ENCODE assay signal across 19 cellular contexts in the genomic region with DNA sequence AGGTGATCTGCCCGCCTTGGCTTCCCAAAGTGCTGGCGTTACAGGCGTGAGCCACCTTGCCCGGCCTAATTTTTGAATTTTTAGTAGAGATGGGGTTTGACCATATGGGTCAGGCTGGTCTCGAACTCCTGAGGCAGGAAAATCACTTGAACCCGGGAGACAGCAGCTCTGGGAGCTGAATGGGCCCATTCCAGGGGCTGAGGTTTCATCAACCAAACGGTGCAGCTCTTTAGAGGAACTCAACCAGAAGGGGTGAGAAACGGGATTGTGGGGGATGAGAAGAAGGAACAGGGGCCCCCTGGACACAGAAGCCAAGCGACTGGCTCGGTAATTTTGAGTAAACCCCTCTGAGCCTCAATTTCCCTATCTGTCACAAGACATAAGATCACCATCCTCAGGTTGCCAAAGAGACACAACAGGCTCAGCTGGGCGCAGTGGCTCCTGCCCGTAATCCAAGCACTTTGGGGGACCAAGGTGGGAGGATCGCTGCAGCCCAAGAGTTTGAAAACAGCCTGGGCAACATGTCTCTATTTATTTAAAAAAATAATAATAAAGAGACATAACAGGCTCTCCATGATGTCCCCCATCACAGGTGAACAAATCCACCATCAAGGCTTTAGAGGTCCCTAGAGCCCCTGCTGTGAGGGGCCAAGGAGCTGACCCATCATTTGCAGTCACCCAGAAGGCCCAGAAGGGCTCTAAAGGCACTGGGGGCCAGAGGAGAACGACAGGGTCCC. TPM values are rescaled to one million over a fixed set of nuclear protein-coding genes. Genes with fewer than 3 reads are reported as not detected.
DNase-seq lines count a peak whose midpoint lies in the region; ATAC-seq, FAIRE-seq and TF ChIP-seq lines count a peak whose summit lies in the region.
"Had no signal": no experiment of that assay in that cellular context is flagged by ENCODE, and none has a peak within 500 bp of the region (broad histone marks: within the 10 kb centered on the region; RNA-seq: fewer than 3 reads in every experiment).

No MANE protein-coding gene starts in this region.

- no peaks in the 10 kb centered on the region for H3K9me3 ChIP-seq in CD8-positive, alpha-beta memory T cell (ENCODE audit: low read length)
- no peaks in the 10 kb centered on the region for H3K9me3 ChIP-seq in HepG2 (ENCODE audit: low read length)
- no peaks in the 10 kb centered on the region for H3K9me3 ChIP-seq in stomach smooth muscle (ENCODE audit: control insufficient read depth in 2 of 2, low read length in 2 of 2)
- H3K9me3 ChIP-seq: pancreas had no signal

- H3K27ac ChIP-seq in CD8-positive, alpha-beta memory T cell (ENCODE audit: low read depth, low read length), result no peak overlapping the region
- H3K27ac ChIP-seq in HepG2 (ENCODE audit: extremely low read length, insufficient read depth, low read length), result peak overlapping the region; percentile 73
- H3K27ac ChIP-seq in stomach smooth muscle (ENCODE audit: low read length), result peak overlapping the region; percentile 80

- H3K36me3 ChIP-seq in CD8-positive, alpha-beta memory T cell (ENCODE audit: insufficient read depth, low read length), result peaks cover 8% of the 10 kb centered on the region
- H3K36me3 ChIP-seq in HepG2 (replicated peaks in 1 of 2; ENCODE audit: control insufficient read depth in 1 of 2, insufficient read depth in 2 of 2, low read length in 2 of 2) (peaks cover under 1 to 6% of the 10 kb centered on the region in 2 experiments; a peak in 4 of 5 replicates), stomach smooth muscle (ENCODE audit: control insufficient read depth in 2 of 2, insufficient read depth in 2 of 2, low read length in 2 of 2) (peaks cover 2 to 6% of the 10 kb centered on the region in 2 donors)

- H3K36me3 Mint-ChIP-seq in CD8-positive, alpha-beta memory T cell, result peaks cover 0 to 33% (median 2%) of the 10 kb centered on the region in 3 donors
- peaks cover 19% of the 10 kb centered on the region for H3K36me3 Mint-ChIP-seq in activated naive CD8-positive, alpha-beta T cell treated with anti-CD3 and anti-CD28 coated beads for 36 hours

- H3K4me3 Mint-ChIP-seq in CD8-positive, alpha-beta memory T cell, result peak overlapping the region in 4 of 7 donors; percentile 41 to 88 (median 68)
- no peak overlapping the region for H3K4me3 Mint-ChIP-seq in activated naive CD8-positive, alpha-beta T cell treated with anti-CD3 and anti-CD28 coated beads for 36 hours
- H3K4me3 Mint-ChIP-seq: endodermal cell, mesothelial cell of epicardium had no signal

- peaks cover 22% of the 10 kb centered on the region for H4K20me1 ChIP-seq in HepG2 (ENCODE audit: insufficient read depth, low read length)

- peaks cover 20 to 40% (median 29%) of the 10 kb centered on the region in 3 donors for H3K4me1 Mint-ChIP-seq in CD8-positive, alpha-beta memory T cell
- peaks cover 28% of the 10 kb centered on the region for H3K4me1 Mint-ChIP-seq in activated naive CD8-positive, alpha-beta T cell treated with anti-CD3 and anti-CD28 coated beads for 36 hours

- no peak for TF ChIP-seq RAD21 in HepG2 (CRISPR knock-in tag; IDR thresholded peaks at IDR 0.05)

- no peaks in the 10 kb centered on the region for H3K27me3 ChIP-seq in CD8-positive, alpha-beta memory T cell (ENCODE audit: insufficient read depth, low read length, poor library complexity, severe bottlenecking)
- H3K27me3 ChIP-seq in HepG2 (ENCODE audit: control insufficient read depth in 1 of 2, insufficient read depth in 2 of 2, low read length in 2 of 2) (no peaks in the 10 kb centered on the region), stomach smooth muscle (ENCODE audit: control insufficient read depth in 1 of 2, insufficient read depth in 2 of 2, low read length in 2 of 2) (no peaks in the 10 kb centered on the region)
- H3K27me3 ChIP-seq: brain microvascular endothelial cell, pancreas had no signal

- FAIRE-seq in HepG2 (lab: Jason Lieb, UNC), result no peak
- FAIRE-seq: HTR-8/SVneo, pancreas had no signal

- no TSS peak for BruUV-seq in HepG2 (replicated peaks; lab: Mats Ljungman, UMichigan)

- H3K79me2 ChIP-seq in HepG2 (ENCODE audit: insufficient read depth, low read length), result peaks cover 6% of the 10 kb centered on the region

- H3K27me3 Mint-ChIP-seq in CD8-positive, alpha-beta memory T cell, result peaks cover 0 to 36% of the 10 kb centered on the region in 2 donors
- H3K27me3 Mint-ChIP-seq in activated naive CD8-positive, alpha-beta T cell treated with anti-CD3 and anti-CD28 coated beads for 36 hours, result no peaks in the 10 kb centered on the region

- POLR2A ChIA-PET in CD8-positive, alpha-beta memory T cell (lab: Charles Lee), result no interaction called here
- POLR2A ChIA-PET in HepG2 (lab: Yijun Ruan, JAX), result interaction anchor here (0.8 to 3.3 kb wide), 16 partner anchors 12 to 165 kb away, joined by 3 to 23 read pairs (median 6); a partner anchor contains a TSS

- TF ChIP-seq POLR2A in HepG2 (IDR thresholded peaks at IDR 0.05; ENCODE audit: insufficient read depth in 1 of 2, low read depth in 2 of 2, low read length in 2 of 2), result no peak

- H3K9me3 Mint-ChIP-seq in CD8-positive, alpha-beta memory T cell, result peaks cover 0 to 2% (median 0%) of the 10 kb centered on the region in 5 donors
- no peaks in the 10 kb centered on the region for H3K9me3 Mint-ChIP-seq in activated naive CD8-positive, alpha-beta T cell treated with anti-CD3 and anti-CD28 coated beads for 36 hours
- H3K9me3 Mint-ChIP-seq: endodermal cell, mesothelial cell of epicardium had no signal

- CTCF ChIA-PET in CD8-positive, alpha-beta memory T cell (lab: Charles Lee), result interaction anchor here (1.1 to 15.5 kb wide), 4 partner anchors 8 to 81 kb away, joined by 3 to 436 read pairs (median 152); a partner anchor contains a TSS
- CTCF ChIA-PET in HepG2 (lab: Yijun Ruan, JAX; ENCODE audit: low intra/inter-chr PET ratio, low total read pairs), result no interaction called here

- no peak overlapping the region for H3K4me3 ChIP-seq in CD8-positive, alpha-beta memory T cell (ENCODE audit: low read length)
- H3K4me3 ChIP-seq in HepG2 (replicated peaks in 1 of 3; ENCODE audit: insufficient read depth in 1 of 3, low read depth in 2 of 3, low read length in 3 of 3), result no peak overlapping the region; a peak in 1 of 6 replicates
- no peak overlapping the region for H3K4me3 ChIP-seq in stomach smooth muscle (ENCODE audit: low read length in 2 of 2)
- H3K4me3 ChIP-seq: pancreas had no signal

- DNase-seq in CD8-positive, alpha-beta memory T cell, result peak in 2 of 5 donors; percentile 34 to 61
- DNase-seq in activated naive CD8-positive, alpha-beta T cell treated with anti-CD3 and anti-CD28 coated beads for 36 hours, result no peak
- no peak for DNase-seq in HepG2 (ENCODE audit: low spot score)
- DNase-seq in NCI-H128 (lab: John Stamatoyannopoulos, UW; ENCODE audit: unreplicated experiment), result no peak
- DNase-seq: AML-193, MM.1S, NCI-H2081 treated with DMSO at 0.1 percent for 48 hours, NCI-H526, PC-3 had no signal

- in situ Hi-C loops in HepG2 (cut with HindIII; ENCODE audit: extremely low pct_ligation_motif_present, low pct_unique_long_range_greater_than_20kb), result loop anchor here (10.0 kb wide), 1 partner anchor 141 kb away; a partner anchor contains a TSS

- H3K27ac Mint-ChIP-seq in CD8-positive, alpha-beta memory T cell, result peak overlapping the region in 5 of 8 donors; percentile 73 to 99 (median 82)
- peak overlapping the region; percentile 34 for H3K27ac Mint-ChIP-seq in activated naive CD8-positive, alpha-beta T cell treated with anti-CD3 and anti-CD28 coated beads for 36 hours
- H3K27ac Mint-ChIP-seq: endodermal cell, mesothelial cell of epicardium had no signal

- ATAC-seq in HepG2, result no peak
- ATAC-seq in GM21528 (IDR thresholded peaks at IDR 0.05; ENCODE audit: low FRiP score, unreplicated experiment), result no peak
- ATAC-seq in GM21515 (IDR thresholded peaks at IDR 0.05; ENCODE audit: unreplicated experiment), result no peak
- ATAC-seq in GM18520 (IDR thresholded peaks at IDR 0.05; ENCODE audit: unreplicated experiment), result no peak

- peaks cover 32% of the 10 kb centered on the region for H3K4me1 ChIP-seq in CD8-positive, alpha-beta memory T cell (ENCODE audit: insufficient read depth, low read length)
- H3K4me1 ChIP-seq in HepG2 (ENCODE audit: insufficient read depth, low read length) (peaks cover 60% of the 10 kb centered on the region), stomach smooth muscle (ENCODE audit: control insufficient read depth, insufficient read depth, low read length) (peaks cover 37% of the 10 kb centered on the region)

- 82% methylated on average over 13 of the region's 14 CpGs for WGBS in HepG2 (ENCODE audit: low lambda C conversion rate)

- H2AFZ ChIP-seq in HepG2 (ENCODE audit: low read length), result no peak overlapping the region

- no peak overlapping the region for H3K9ac ChIP-seq in HepG2 (ENCODE audit: insufficient read depth, low read depth, low read length)
- H3K9ac ChIP-seq in stomach smooth muscle (ENCODE audit: low read length in 2 of 2), result no peak overlapping the region

- no peak for TF ChIP-seq EP300 in HepG2 (IDR thresholded peaks at IDR 0.05; ENCODE audit: low read depth in 2 of 2, low read length in 2 of 2)
- TF ChIP-seq EP300 in HepG2 (CRISPR knock-in tag; IDR thresholded peaks at IDR 0.05; ENCODE audit: borderline replicate concordance), result no peak

- TF ChIP-seq CTCF in HepG2 (CRISPR knock-in tag; IDR thresholded peaks at IDR 0.05), result no peak

- peak overlapping the region; percentile 78 for H3K4me2 ChIP-seq in HepG2 (ENCODE audit: low read depth, low read length)

- intact Hi-C loops in HepG2 (cut with micrococcal nuclease; ENCODE audit: unreplicated experiment), result no loop called here

RNA-seq across cellular contexts. Expression of a gene that starts 0.5 kb away (rescaled TPM):
- 1 to 10 TPM; 1.3 TPM for total RNA-seq in CD8-positive, alpha-beta memory T cell
- 0.31 TPM for polyA plus RNA-seq in CD8-positive, alpha-beta memory T cell
- under 1 TPM; 0.29 to 0.32 TPM for total RNA-seq in activated naive CD8-positive, alpha-beta T cell treated with anti-CD3 and anti-CD28 coated beads for 36 hours
- 0.04 and 0.07 TPM in 2 replicates for total RNA-seq in HepG2 (2016; rRNA removed; fragmentation: Illumina TruSeq; extraction: Trizol)
- not detected in 2 replicates for total RNA-seq in HepG2 (2016; cell fraction: cytosol; rRNA removed; fragmentation: Illumina TruSeq; extraction: Trizol; ENCODE audit: low read depth)
- 0.04 TPM in 1 of 2 replicates, not detected in the other for total RNA-seq in HepG2 (2016; cell fraction: insoluble cytoplasmic fraction; rRNA removed; fragmentation: Illumina TruSeq; extraction: Trizol)
- not detected in 2 replicates for total RNA-seq in HepG2 (2016; cell fraction: membrane; rRNA removed; fragmentation: Illumina TruSeq; extraction: Trizol)
- total RNA-seq in HepG2 (2016; cell fraction: nucleus; rRNA removed; fragmentation: Illumina TruSeq; extraction: Trizol), result 0.13 TPM in 1 of 2 replicates, not detected in the other
- polyA plus RNA-seq in HepG2 (2011; rRNA removed), result 0.14 and 0.18 TPM in 2 replicates
- polyA plus RNA-seq in HepG2 (2011; cell fraction: cytosol; rRNA removed), result 0.03 and 0.04 TPM in 2 replicates
- 1.3 and 1.5 TPM in 2 replicates for polyA plus RNA-seq in HepG2 (2011; cell fraction: nucleus; rRNA removed)
- polyA plus RNA-seq in HepG2 (2012), result 0.13 TPM in 2 replicates
- not detected in 2 replicates for polyA plus RNA-seq in HepG2 (2016; cell fraction: cytosol; fragmentation: Illumina TruSeq; extraction: Trizol; ENCODE audit: low read depth)
- polyA plus RNA-seq in HepG2 (2016; cell fraction: insoluble cytoplasmic fraction; fragmentation: Illumina TruSeq; extraction: Trizol; ENCODE audit: low read depth), result not detected in 2 replicates
- not detected in 2 replicates for polyA plus RNA-seq in HepG2 (2016; cell fraction: membrane; fragmentation: Illumina TruSeq; extraction: Trizol; ENCODE audit: low read depth)
- 0.25 and 0.49 TPM in 2 replicates for polyA plus RNA-seq in HepG2 (2016; cell fraction: nucleus; fragmentation: Illumina TruSeq; extraction: Trizol; ENCODE audit: insufficient read depth, low read depth)
- polyA minus RNA-seq in HepG2 (2011; rRNA and poly(A)+ RNA removed; ENCODE audit: low replicate concordance), result 0.26 and 0.91 TPM in 2 replicates
- polyA minus RNA-seq in HepG2 (2011; cell fraction: cytosol; rRNA and poly(A)+ RNA removed), result 0.53 TPM in 1 of 2 replicates, not detected in the other
- 0.52 and 0.62 TPM in 2 replicates for polyA minus RNA-seq in HepG2 (2011; cell fraction: nucleus; rRNA and poly(A)+ RNA removed)

RNA-seq across cellular contexts. Expression of a gene that starts 7.7 kb away (rescaled TPM):
- total RNA-seq in CD8-positive, alpha-beta memory T cell, result 100 to 1,000 TPM; 300 to 327 TPM
- polyA plus RNA-seq in CD8-positive, alpha-beta memory T cell, result 174 TPM
- 100 to 1,000 TPM; 379 to 398 TPM for total RNA-seq in activated naive CD8-positive, alpha-beta T cell treated with anti-CD3 and anti-CD28 coated beads for 36 hours
- 31.8 and 41.2 TPM in 2 replicates for total RNA-seq in HepG2 (2016; rRNA removed; fragmentation: Illumina TruSeq; extraction: Trizol)
- 36.4 and 41.0 TPM in 2 replicates for total RNA-seq in HepG2 (2016; cell fraction: cytosol; rRNA removed; fragmentation: Illumina TruSeq; extraction: Trizol; ENCODE audit: low read depth)
- 30.0 and 40.6 TPM in 2 replicates for total RNA-seq in HepG2 (2016; cell fraction: insoluble cytoplasmic fraction; rRNA removed; fragmentation: Illumina TruSeq; extraction: Trizol)
- 68.5 and 98.0 TPM in 2 replicates for total RNA-seq in HepG2 (2016; cell fraction: membrane; rRNA removed; fragmentation: Illumina TruSeq; extraction: Trizol)
- 23.4 and 45.2 TPM in 2 replicates for total RNA-seq in HepG2 (2016; cell fraction: nucleus; rRNA removed; fragmentation: Illumina TruSeq; extraction: Trizol)
- polyA plus RNA-seq in HepG2 (2011; rRNA removed), result 59.8 and 124 TPM in 2 replicates
- 93.9 and 178 TPM in 2 replicates for polyA plus RNA-seq in HepG2 (2011; cell fraction: cytosol; rRNA removed)
- 129 and 136 TPM in 2 replicates for polyA plus RNA-seq in HepG2 (2011; cell fraction: nucleus; rRNA removed)
- polyA plus RNA-seq in HepG2 (2012), result 44.0 and 66.6 TPM in 2 replicates
- 85.1 and 91.8 TPM in 2 replicates for polyA plus RNA-seq in HepG2 (2016; cell fraction: cytosol; fragmentation: Illumina TruSeq; extraction: Trizol; ENCODE audit: low read depth)
- 74.4 and 76.0 TPM in 2 replicates for polyA plus RNA-seq in HepG2 (2016; cell fraction: insoluble cytoplasmic fraction; fragmentation: Illumina TruSeq; extraction: Trizol; ENCODE audit: low read depth)
- 131 and 149 TPM in 2 replicates for polyA plus RNA-seq in HepG2 (2016; cell fraction: membrane; fragmentation: Illumina TruSeq; extraction: Trizol; ENCODE audit: low read depth)
- polyA plus RNA-seq in HepG2 (2016; cell fraction: nucleus; fragmentation: Illumina TruSeq; extraction: Trizol; ENCODE audit: insufficient read depth, low read depth), result 77.1 and 84.7 TPM in 2 replicates
- polyA minus RNA-seq in HepG2 (2011; rRNA and poly(A)+ RNA removed; ENCODE audit: low replicate concordance), result 49.7 and 194 TPM in 2 replicates
- 164 and 168 TPM in 2 replicates for polyA minus RNA-seq in HepG2 (2011; cell fraction: cytosol; rRNA and poly(A)+ RNA removed)
- polyA minus RNA-seq in HepG2 (2011; cell fraction: nucleus; rRNA and poly(A)+ RNA removed), result 60.5 and 91.9 TPM in 2 replicates

RNA-seq across cellular contexts. Expression of a gene that starts 47.5 kb away (rescaled TPM):
- not detected for total RNA-seq in CD8-positive, alpha-beta memory T cell
- not detected for polyA plus RNA-seq in CD8-positive, alpha-beta memory T cell
- total RNA-seq in activated naive CD8-positive, alpha-beta T cell treated with anti-CD3 and anti-CD28 coated beads for 36 hours, result not detected
- 0.90 and 1.4 TPM in 2 replicates for total RNA-seq in HepG2 (2016; rRNA removed; fragmentation: Illumina TruSeq; extraction: Trizol)
- total RNA-seq in HepG2 (2016; cell fraction: cytosol; rRNA removed; fragmentation: Illumina TruSeq; extraction: Trizol; ENCODE audit: low read depth), result 0.30 and 0.44 TPM in 2 replicates
- total RNA-seq in HepG2 (2016; cell fraction: insoluble cytoplasmic fraction; rRNA removed; fragmentation: Illumina TruSeq; extraction: Trizol), result 0.49 and 1.5 TPM in 2 replicates
- 0.07 and 0.37 TPM in 2 replicates for total RNA-seq in HepG2 (2016; cell fraction: membrane; rRNA removed; fragmentation: Illumina TruSeq; extraction: Trizol)
- 1.7 and 2.4 TPM in 2 replicates for total RNA-seq in HepG2 (2016; cell fraction: nucleus; rRNA removed; fragmentation: Illumina TruSeq; extraction: Trizol)
- polyA plus RNA-seq in HepG2 (2011; rRNA removed), result 14.0 and 17.9 TPM in 2 replicates
- polyA plus RNA-seq in HepG2 (2011; cell fraction: cytosol; rRNA removed), result 3.4 and 4.6 TPM in 2 replicates
- 128 and 158 TPM in 2 replicates for polyA plus RNA-seq in HepG2 (2011; cell fraction: nucleus; rRNA removed)
- polyA plus RNA-seq in HepG2 (2012), result 2.2 and 3.2 TPM in 2 replicates
- not detected in 2 replicates for polyA plus RNA-seq in HepG2 (2016; cell fraction: cytosol; fragmentation: Illumina TruSeq; extraction: Trizol; ENCODE audit: low read depth)
- polyA plus RNA-seq in HepG2 (2016; cell fraction: insoluble cytoplasmic fraction; fragmentation: Illumina TruSeq; extraction: Trizol; ENCODE audit: low read depth), result 0.33 and 0.37 TPM in 2 replicates
- not detected in 2 replicates for polyA plus RNA-seq in HepG2 (2016; cell fraction: membrane; fragmentation: Illumina TruSeq; extraction: Trizol; ENCODE audit: low read depth)
- polyA plus RNA-seq in HepG2 (2016; cell fraction: nucleus; fragmentation: Illumina TruSeq; extraction: Trizol; ENCODE audit: insufficient read depth, low read depth), result 10.9 and 11.5 TPM in 2 replicates
- 0.56 and 12.3 TPM in 2 replicates for polyA minus RNA-seq in HepG2 (2011; rRNA and poly(A)+ RNA removed; ENCODE audit: low replicate concordance)
- 1.5 and 3.1 TPM in 2 replicates for polyA minus RNA-seq in HepG2 (2011; cell fraction: cytosol; rRNA and poly(A)+ RNA removed)
- 30.4 and 31.1 TPM in 2 replicates for polyA minus RNA-seq in HepG2 (2011; cell fraction: nucleus; rRNA and poly(A)+ RNA removed)
- total RNA-seq: activated CD8-positive, alpha-beta memory T cell treated with anti-CD3 and anti-CD28 coated beads for 36 hours had no signal

RNA-seq across cellular contexts. Expression of a gene that starts 49.1 kb away (rescaled TPM):
- 100 to 1,000 TPM; 351 to 373 TPM for total RNA-seq in CD8-positive, alpha-beta memory T cell
- 154 TPM for polyA plus RNA-seq in CD8-positive, alpha-beta memory T cell
- 100 to 1,000 TPM; 419 to 435 TPM for total RNA-seq in activated naive CD8-positive, alpha-beta T cell treated with anti-CD3 and anti-CD28 coated beads for 36 hours
- 166 and 188 TPM in 2 replicates for total RNA-seq in HepG2 (2016; rRNA removed; fragmentation: Illumina TruSeq; extraction: Trizol)
- 129 and 159 TPM in 2 replicates for total RNA-seq in HepG2 (2016; cell fraction: cytosol; rRNA removed; fragmentation: Illumina TruSeq; extraction: Trizol; ENCODE audit: low read depth)
- total RNA-seq in HepG2 (2016; cell fraction: insoluble cytoplasmic fraction; rRNA removed; fragmentation: Illumina TruSeq; extraction: Trizol), result 185 and 208 TPM in 2 replicates
- total RNA-seq in HepG2 (2016; cell fraction: membrane; rRNA removed; fragmentation: Illumina TruSeq; extraction: Trizol), result 248 and 299 TPM in 2 replicates
- total RNA-seq in HepG2 (2016; cell fraction: nucleus; rRNA removed; fragmentation: Illumina TruSeq; extraction: Trizol), result 62.8 and 69.8 TPM in 2 replicates
- 65.8 and 66.8 TPM in 2 replicates for polyA plus RNA-seq in HepG2 (2011; rRNA removed)
- polyA plus RNA-seq in HepG2 (2011; cell fraction: cytosol; rRNA removed), result 97.1 and 133 TPM in 2 replicates
- 51.8 and 54.0 TPM in 2 replicates for polyA plus RNA-seq in HepG2 (2011; cell fraction: nucleus; rRNA removed)
- 62.7 and 78.9 TPM in 2 replicates for polyA plus RNA-seq in HepG2 (2012)
- polyA plus RNA-seq in HepG2 (2016; cell fraction: cytosol; fragmentation: Illumina TruSeq; extraction: Trizol; ENCODE audit: low read depth), result 166 and 238 TPM in 2 replicates
- polyA plus RNA-seq in HepG2 (2016; cell fraction: insoluble cytoplasmic fraction; fragmentation: Illumina TruSeq; extraction: Trizol; ENCODE audit: low read depth), result 205 and 220 TPM in 2 replicates
- 217 and 267 TPM in 2 replicates for polyA plus RNA-seq in HepG2 (2016; cell fraction: membrane; fragmentation: Illumina TruSeq; extraction: Trizol; ENCODE audit: low read depth)
- polyA plus RNA-seq in HepG2 (2016; cell fraction: nucleus; fragmentation: Illumina TruSeq; extraction: Trizol; ENCODE audit: insufficient read depth, low read depth), result 105 and 120 TPM in 2 replicates
- polyA minus RNA-seq in HepG2 (2011; rRNA and poly(A)+ RNA removed; ENCODE audit: low replicate concordance), result 40.8 and 88.8 TPM in 2 replicates
- 24.9 and 32.6 TPM in 2 replicates for polyA minus RNA-seq in HepG2 (2011; cell fraction: cytosol; rRNA and poly(A)+ RNA removed)
- polyA minus RNA-seq in HepG2 (2011; cell fraction: nucleus; rRNA and poly(A)+ RNA removed), result 13.4 and 14.2 TPM in 2 replicates
